In genomic region chr17:42288078-42288984, GRCh38 we compare ENCODE assay signal across 8 cellular contexts. TPM values are rescaled to one million over a fixed set of nuclear protein-coding genes. Genes with fewer than 3 reads are reported as not detected.
DNase-seq lines count a peak whose midpoint lies in the region; ATAC-seq and TF ChIP-seq lines count a peak whose summit lies in the region.

Gene STAT5A (plus strand): TSS chr17:42288498. CDS start chr17:42289412, 914 bp downstream.

- no peaks in the 10 kb centered on the region for H3K9me3 ChIP-seq in lower lobe of right lung

- CTCF ChIA-PET in activated CD8-positive, alpha-beta T cell treated with anti-CD3 and anti-CD28 coated beads for 36 hours (lab: Charles Lee), result interaction anchor here (0.8 to 3.2 kb wide), 10 partner anchors 11 to 118 kb away, joined by 3 to 32 read pairs (median 4); partner anchors contain the start of gene STAT5B

- H3K4me1 Mint-ChIP-seq in activated CD8-positive, alpha-beta T cell treated with anti-CD3 and anti-CD28 coated beads for 36 hours (ENCODE audit: low read depth), result peaks cover 52% of the 10 kb centered on the region

- no peaks in the 10 kb centered on the region for H3K27me3 ChIP-seq in lower lobe of right lung (ENCODE audit: low read depth)

- POLR2A ChIA-PET in activated CD8-positive, alpha-beta T cell treated with anti-CD3 and anti-CD28 coated beads for 36 hours (lab: Charles Lee), result interaction anchor here (0.6 to 10.6 kb wide), 19 partner anchors 9 to 389 kb away, joined by 3 to 136 read pairs (median 4); partner anchors contain the start of genes GHDC, STAT3 and STAT5B

- TF ChIP-seq CTCF in activated CD8-positive, alpha-beta T cell treated with anti-CD3 and anti-CD28 coated beads for 36 hours (IDR thresholded peaks at IDR 0.05), result no peak
- TF ChIP-seq CTCF in lower lobe of right lung (IDR thresholded peaks at IDR 0.05), result no peak

- peak; percentile 41 for ATAC-seq in GM21723 (IDR thresholded peaks at IDR 0.05; ENCODE audit: unreplicated experiment)
- ATAC-seq in activated CD8-positive, alpha-beta T cell treated with anti-CD3 and anti-CD28 coated beads for 36 hours, result peak; percentile 76
- peak; percentile 93 to 94 for ATAC-seq in lower lobe of right lung
- ATAC-seq in GM21717 (IDR thresholded peaks at IDR 0.05; ENCODE audit: unreplicated experiment), result no peak

- H3K4me1 ChIP-seq in lower lobe of right lung, result peaks cover 40% of the 10 kb centered on the region

- intact Hi-C loops in activated CD8-positive, alpha-beta T cell treated with anti-CD3 and anti-CD28 coated beads for 36 hours (cut with micrococcal nuclease), result loop anchor here (2.0 kb wide), 1 partner anchor 22 kb away; no protein-coding TSS in a partner anchor
- intact Hi-C loops in lower lobe of right lung (cut with DNase I), result no loop called here

- H3K4me3 Mint-ChIP-seq in activated CD8-positive, alpha-beta T cell treated with anti-CD3 and anti-CD28 coated beads for 36 hours, result peak within 1 kb of the TSS; percentile 84

- H3K27ac ChIP-seq in lower lobe of right lung, result peak within 1 kb of the TSS; percentile 95

- peaks cover 18% of the 10 kb centered on the region for H3K36me3 ChIP-seq in lower lobe of right lung

- peak within 1 kb of the TSS; percentile 94 for H3K27ac Mint-ChIP-seq in activated CD8-positive, alpha-beta T cell treated with anti-CD3 and anti-CD28 coated beads for 36 hours

- H3K27me3 Mint-ChIP-seq in activated CD8-positive, alpha-beta T cell treated with anti-CD3 and anti-CD28 coated beads for 36 hours, result no peaks in the 10 kb centered on the region

- DNase-seq in COLO829 (ENCODE audit: low spot score) (peak; percentile 79), NCI-H2081 treated with DMSO at 0.1 percent for 48 hours (lab: John Stamatoyannopoulos, UW) (peak; percentile 29), lower lobe of right lung (peak; percentile 94)
- peak; percentile 90 for DNase-seq in activated CD8-positive, alpha-beta T cell treated with anti-CD3 and anti-CD28 coated beads for 36 hours
- DNase-seq in effector CD4-positive, alpha-beta T cell, result peak; percentile 74
- peak in 2 of 3 donors; percentile 58 to 59 for DNase-seq in stimulated activated CD4-positive, alpha-beta T cell treated with anti-CD3 and anti-CD28 coated beads, TNF-alpha, amount 100 ng/mL, for 1 hour (ENCODE audit: low read depth in 3 of 3, low spot score in 1 of 3)

- peak within 1 kb of the TSS; percentile 74 for H3K4me3 ChIP-seq in lower lobe of right lung

- H3K9me3 Mint-ChIP-seq in activated CD8-positive, alpha-beta T cell treated with anti-CD3 and anti-CD28 coated beads for 36 hours, result no peaks in the 10 kb centered on the region

- peaks cover 49% of the 10 kb centered on the region for H3K36me3 Mint-ChIP-seq in activated CD8-positive, alpha-beta T cell treated with anti-CD3 and anti-CD28 coated beads for 36 hours (ENCODE audit: low read depth)

RNA-seq across cellular contexts. Expression of gene STAT5A, which starts in this region (rescaled TPM):
- 100 to 1,000 TPM; 163 to 190 TPM for total RNA-seq in activated CD8-positive, alpha-beta T cell treated with anti-CD3 and anti-CD28 coated beads for 36 hours
- 53.3 TPM for total RNA-seq in lower lobe of right lung

Comparison
In these comparisons a context has a peak if more than half of its experiments do, and no peak if none do; other contexts are left out.
1. DNase-seq: peak in every context shown above with its lines; median percentile 94 in lower lobe of right lung; 90 in activated CD8-positive, alpha-beta T cell treated with anti-CD3 and anti-CD28 coated beads for 36 hours; 79 in COLO829; 74 in effector CD4-positive, alpha-beta T cell; 58 in stimulated activated CD4-positive, alpha-beta T cell treated with anti-CD3 and anti-CD28 coated beads, TNF-alpha, amount 100 ng/mL, for 1 hour; 29 in NCI-H2081 treated with DMSO at 0.1 percent for 48 hours.